Comparison of ENCODE assay signal across 1 cellular context in the genomic region with DNA sequence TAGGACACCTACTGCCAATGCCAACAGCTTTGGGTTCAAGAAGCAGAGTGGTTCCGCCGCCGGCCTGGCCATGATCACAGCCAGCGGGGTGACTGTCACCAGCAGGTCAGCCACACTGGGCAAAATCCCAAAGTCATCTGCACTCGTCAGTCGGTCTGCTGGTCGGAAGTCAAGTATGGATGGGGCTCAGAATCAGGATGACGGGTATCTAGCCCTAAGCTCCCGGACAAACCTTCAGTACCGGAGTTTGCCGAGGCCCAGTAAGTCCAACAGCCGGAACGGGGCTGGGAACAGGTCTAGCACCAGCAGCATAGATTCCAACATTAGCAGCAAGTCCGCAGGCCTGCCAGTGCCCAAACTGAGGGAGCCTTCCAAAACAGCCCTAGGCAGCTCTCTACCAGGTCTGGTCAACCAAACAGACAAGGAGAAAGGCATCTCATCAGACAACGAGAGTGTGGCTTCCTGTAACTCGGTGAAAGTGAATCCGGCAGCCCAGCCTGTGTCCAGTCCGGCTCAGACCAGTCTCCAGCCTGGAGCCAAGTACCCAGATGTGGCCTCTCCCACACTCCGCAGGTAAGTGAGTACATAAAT.
TF ChIP-seq lines count a peak whose summit lies in the region.

No MANE protein-coding gene starts in this region.

TF ChIP-seq in GM23338, 12 proteins besides CTCF, POLR2A, EP300 and RAD21:
- TF ChIP-seq, protein P1, sequence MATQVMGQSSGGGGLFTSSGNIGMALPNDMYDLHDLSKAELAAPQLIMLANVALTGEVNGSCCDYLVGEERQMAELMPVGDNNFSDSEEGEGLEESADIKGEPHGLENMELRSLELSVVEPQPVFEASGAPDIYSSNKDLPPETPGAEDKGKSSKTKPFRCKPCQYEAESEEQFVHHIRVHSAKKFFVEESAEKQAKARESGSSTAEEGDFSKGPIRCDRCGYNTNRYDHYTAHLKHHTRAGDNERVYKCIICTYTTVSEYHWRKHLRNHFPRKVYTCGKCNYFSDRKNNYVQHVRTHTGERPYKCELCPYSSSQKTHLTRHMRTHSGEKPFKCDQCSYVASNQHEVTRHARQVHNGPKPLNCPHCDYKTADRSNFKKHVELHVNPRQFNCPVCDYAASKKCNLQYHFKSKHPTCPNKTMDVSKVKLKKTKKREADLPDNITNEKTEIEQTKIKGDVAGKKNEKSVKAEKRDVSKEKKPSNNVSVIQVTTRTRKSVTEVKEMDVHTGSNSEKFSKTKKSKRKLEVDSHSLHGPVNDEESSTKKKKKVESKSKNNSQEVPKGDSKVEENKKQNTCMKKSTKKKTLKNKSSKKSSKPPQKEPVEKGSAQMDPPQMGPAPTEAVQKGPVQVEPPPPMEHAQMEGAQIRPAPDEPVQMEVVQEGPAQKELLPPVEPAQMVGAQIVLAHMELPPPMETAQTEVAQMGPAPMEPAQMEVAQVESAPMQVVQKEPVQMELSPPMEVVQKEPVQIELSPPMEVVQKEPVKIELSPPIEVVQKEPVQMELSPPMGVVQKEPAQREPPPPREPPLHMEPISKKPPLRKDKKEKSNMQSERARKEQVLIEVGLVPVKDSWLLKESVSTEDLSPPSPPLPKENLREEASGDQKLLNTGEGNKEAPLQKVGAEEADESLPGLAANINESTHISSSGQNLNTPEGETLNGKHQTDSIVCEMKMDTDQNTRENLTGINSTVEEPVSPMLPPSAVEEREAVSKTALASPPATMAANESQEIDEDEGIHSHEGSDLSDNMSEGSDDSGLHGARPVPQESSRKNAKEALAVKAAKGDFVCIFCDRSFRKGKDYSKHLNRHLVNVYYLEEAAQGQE (IDR thresholded peaks at IDR 0.05; ENCODE audit: unreplicated experiment) = no peak
- no peak for TF ChIP-seq EZH2 (IDR thresholded peaks at IDR 0.05; ENCODE audit: low read depth, unreplicated experiment)
- TF ChIP-seq STAT1 (IDR thresholded peaks at IDR 0.05; ENCODE audit: unreplicated experiment) = no peak
- TF ChIP-seq CREB1 (CRISPR knock-in tag; IDR thresholded peaks at IDR 0.05; ENCODE audit: low read depth) = no peak
- no peak for TF ChIP-seq ZNF331 (CRISPR knock-in tag; IDR thresholded peaks at IDR 0.05; ENCODE audit: low read depth)
- TF ChIP-seq, protein P2, sequence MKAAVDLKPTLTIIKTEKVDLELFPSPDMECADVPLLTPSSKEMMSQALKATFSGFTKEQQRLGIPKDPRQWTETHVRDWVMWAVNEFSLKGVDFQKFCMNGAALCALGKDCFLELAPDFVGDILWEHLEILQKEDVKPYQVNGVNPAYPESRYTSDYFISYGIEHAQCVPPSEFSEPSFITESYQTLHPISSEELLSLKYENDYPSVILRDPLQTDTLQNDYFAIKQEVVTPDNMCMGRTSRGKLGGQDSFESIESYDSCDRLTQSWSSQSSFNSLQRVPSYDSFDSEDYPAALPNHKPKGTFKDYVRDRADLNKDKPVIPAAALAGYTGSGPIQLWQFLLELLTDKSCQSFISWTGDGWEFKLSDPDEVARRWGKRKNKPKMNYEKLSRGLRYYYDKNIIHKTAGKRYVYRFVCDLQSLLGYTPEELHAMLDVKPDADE (IDR thresholded peaks at IDR 0.05) = no peak
- TF ChIP-seq POLR2AphosphoS5 (IDR thresholded peaks at IDR 0.05; ENCODE audit: low read depth) = no peak
- no peak for TF ChIP-seq NANOG (IDR thresholded peaks at IDR 0.05; ENCODE audit: borderline replicate concordance)
- no peak for TF ChIP-seq JUNB (IDR thresholded peaks at IDR 0.05; ENCODE audit: unreplicated experiment)
- no peak for TF ChIP-seq ZNF114 (CRISPR knock-in tag; IDR thresholded peaks at IDR 0.05)
- TF ChIP-seq EZH2phosphoT487 (IDR thresholded peaks at IDR 0.05; ENCODE audit: unreplicated experiment) = no peak
- TF ChIP-seq, protein P3, sequence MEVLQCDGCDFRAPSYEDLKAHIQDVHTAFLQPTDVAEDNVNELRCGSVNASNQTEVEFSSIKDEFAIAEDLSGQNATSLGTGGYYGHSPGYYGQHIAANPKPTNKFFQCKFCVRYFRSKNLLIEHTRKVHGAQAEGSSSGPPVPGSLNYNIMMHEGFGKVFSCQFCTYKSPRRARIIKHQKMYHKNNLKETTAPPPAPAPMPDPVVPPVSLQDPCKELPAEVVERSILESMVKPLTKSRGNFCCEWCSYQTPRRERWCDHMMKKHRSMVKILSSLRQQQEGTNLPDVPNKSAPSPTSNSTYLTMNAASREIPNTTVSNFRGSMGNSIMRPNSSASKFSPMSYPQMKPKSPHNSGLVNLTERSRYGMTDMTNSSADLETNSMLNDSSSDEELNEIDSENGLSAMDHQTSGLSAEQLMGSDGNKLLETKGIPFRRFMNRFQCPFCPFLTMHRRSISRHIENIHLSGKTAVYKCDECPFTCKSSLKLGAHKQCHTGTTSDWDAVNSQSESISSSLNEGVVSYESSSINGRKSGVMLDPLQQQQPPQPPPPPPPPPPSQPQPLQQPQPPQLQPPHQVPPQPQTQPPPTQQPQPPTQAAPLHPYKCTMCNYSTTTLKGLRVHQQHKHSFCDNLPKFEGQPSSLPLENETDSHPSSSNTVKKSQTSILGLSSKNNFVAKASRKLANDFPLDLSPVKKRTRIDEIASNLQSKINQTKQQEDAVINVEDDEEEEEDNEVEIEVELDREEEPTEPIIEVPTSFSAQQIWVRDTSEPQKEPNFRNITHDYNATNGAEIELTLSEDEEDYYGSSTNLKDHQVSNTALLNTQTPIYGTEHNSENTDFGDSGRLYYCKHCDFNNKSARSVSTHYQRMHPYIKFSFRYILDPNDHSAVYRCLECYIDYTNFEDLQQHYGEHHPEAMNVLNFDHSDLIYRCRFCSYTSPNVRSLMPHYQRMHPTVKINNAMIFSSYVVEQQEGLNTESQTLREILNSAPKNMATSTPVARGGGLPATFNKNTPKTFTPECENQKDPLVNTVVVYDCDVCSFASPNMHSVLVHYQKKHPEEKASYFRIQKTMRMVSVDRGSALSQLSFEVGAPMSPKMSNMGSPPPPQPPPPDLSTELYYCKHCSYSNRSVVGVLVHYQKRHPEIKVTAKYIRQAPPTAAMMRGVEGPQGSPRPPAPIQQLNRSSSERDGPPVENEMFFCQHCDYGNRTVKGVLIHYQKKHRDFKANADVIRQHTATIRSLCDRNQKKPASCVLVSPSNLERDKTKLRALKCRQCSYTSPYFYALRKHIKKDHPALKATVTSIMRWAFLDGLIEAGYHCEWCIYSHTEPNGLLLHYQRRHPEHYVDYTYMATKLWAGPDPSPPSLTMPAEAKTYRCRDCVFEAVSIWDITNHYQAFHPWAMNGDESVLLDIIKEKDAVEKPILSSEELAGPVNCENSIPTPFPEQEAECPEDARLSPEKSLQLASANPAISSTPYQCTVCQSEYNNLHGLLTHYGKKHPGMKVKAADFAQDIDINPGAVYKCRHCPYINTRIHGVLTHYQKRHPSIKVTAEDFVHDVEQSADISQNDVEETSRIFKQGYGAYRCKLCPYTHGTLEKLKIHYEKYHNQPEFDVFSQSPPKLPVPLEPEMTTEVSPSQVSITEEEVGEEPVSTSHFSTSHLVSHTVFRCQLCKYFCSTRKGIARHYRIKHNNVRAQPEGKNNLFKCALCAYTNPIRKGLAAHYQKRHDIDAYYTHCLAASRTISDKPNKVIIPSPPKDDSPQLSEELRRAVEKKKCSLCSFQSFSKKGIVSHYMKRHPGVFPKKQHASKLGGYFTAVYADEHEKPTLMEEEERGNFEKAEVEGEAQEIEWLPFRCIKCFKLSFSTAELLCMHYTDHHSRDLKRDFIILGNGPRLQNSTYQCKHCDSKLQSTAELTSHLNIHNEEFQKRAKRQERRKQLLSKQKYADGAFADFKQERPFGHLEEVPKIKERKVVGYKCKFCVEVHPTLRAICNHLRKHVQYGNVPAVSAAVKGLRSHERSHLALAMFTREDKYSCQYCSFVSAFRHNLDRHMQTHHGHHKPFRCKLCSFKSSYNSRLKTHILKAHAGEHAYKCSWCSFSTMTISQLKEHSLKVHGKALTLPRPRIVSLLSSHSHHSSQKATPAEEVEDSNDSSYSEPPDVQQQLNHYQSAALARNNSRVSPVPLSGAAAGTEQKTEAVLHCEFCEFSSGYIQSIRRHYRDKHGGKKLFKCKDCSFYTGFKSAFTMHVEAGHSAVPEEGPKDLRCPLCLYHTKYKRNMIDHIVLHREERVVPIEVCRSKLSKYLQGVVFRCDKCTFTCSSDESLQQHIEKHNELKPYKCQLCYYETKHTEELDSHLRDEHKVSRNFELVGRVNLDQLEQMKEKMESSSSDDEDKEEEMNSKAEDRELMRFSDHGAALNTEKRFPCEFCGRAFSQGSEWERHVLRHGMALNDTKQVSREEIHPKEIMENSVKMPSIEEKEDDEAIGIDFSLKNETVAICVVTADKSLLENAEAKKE (CRISPR knock-in tag; IDR thresholded peaks at IDR 0.05) = no peak
